ENCODE assay signal across 24 cellular contexts in genomic region chr4:139828966-139829662, GRCh38.
DNase-seq lines count a peak whose midpoint lies in the region; ATAC-seq and TF ChIP-seq lines count a peak whose summit lies in the region.
"Had no signal": no experiment of that assay in that cellular context is flagged by ENCODE, and none has a peak within 500 bp of the region (broad histone marks: within the 10 kb centered on the region; RNA-seq: fewer than 3 reads in every experiment).

No MANE protein-coding gene starts in this region.

- no peaks in the 10 kb centered on the region for H3K4me1 Mint-ChIP-seq in activated T-cell treated with anti-CD3 and anti-CD28 coated beads, Interleukin-2, amount 50 U/mL, for 72 hours (ENCODE audit: low read depth)
- H3K4me1 Mint-ChIP-seq: activated CD8-positive, alpha-beta memory T cell treated with anti-CD3 and anti-CD28 coated beads, Interleukin-2, amount 10 ng/mL, durations not matched to agents 7 days and 5 days; activated naive CD4-positive, alpha-beta T cell treated with anti-CD3 and anti-CD28 coated beads, Interleukin-2, amount 50 U/mL, for 24 hours had no signal

- H3K9me3 Mint-ChIP-seq in activated T-cell treated with anti-CD3 and anti-CD28 coated beads, Interleukin-2, amount 50 U/mL, for 72 hours: no peaks in the 10 kb centered on the region
- H3K9me3 Mint-ChIP-seq: activated naive CD4-positive, alpha-beta T cell treated with anti-CD3 and anti-CD28 coated beads, Interleukin-2, amount 50 U/mL, for 24 hours had no signal

- no peaks in the 10 kb centered on the region for H3K4me1 ChIP-seq in upper lobe of right lung
- H3K4me1 ChIP-seq: foreskin keratinocyte, transverse colon had no signal

- intact Hi-C loops in upper lobe of right lung (cut with DNase I): no loop called here

- ATAC-seq in activated T-cell treated with anti-CD3 and anti-CD28 coated beads, Interleukin-2, amount 50 U/mL, for 72 hours (replicated peaks in 1 of 2): no peak
- ATAC-seq in upper lobe of right lung (peak; percentile 59), omental fat pad (ENCODE audit: low FRiP score) (no peak), GM18873 (IDR thresholded peaks at IDR 0.05; ENCODE audit: low FRiP score, unreplicated experiment) (no peak)
- ATAC-seq: activated CD8-positive, alpha-beta memory T cell treated with anti-CD3 and anti-CD28 coated beads, Interleukin-2, amount 10 ng/mL, durations not matched to agents 7 days and 5 days; foreskin keratinocyte; right cardiac atrium; Right ventricle myocardium inferior had no signal

- no peak overlapping the region for H3K27ac ChIP-seq in upper lobe of right lung
- H3K27ac ChIP-seq: 22Rv1, foreskin keratinocyte, GM23248, stomach, transverse colon had no signal

- H3K36me3 ChIP-seq in upper lobe of right lung: no peaks in the 10 kb centered on the region
- H3K36me3 ChIP-seq: stomach, transverse colon had no signal

- no peak for TF ChIP-seq CTCF in upper lobe of right lung (IDR thresholded peaks at IDR 0.05)
- no peak for TF ChIP-seq CTCF in omental fat pad (IDR thresholded peaks at IDR 0.05)

- H3K9me3 ChIP-seq in upper lobe of right lung: no peaks in the 10 kb centered on the region
- H3K9me3 ChIP-seq: stomach, transverse colon had no signal

- no peaks in the 10 kb centered on the region for H3K27me3 Mint-ChIP-seq in activated T-cell treated with anti-CD3 and anti-CD28 coated beads, Interleukin-2, amount 50 U/mL, for 72 hours (ENCODE audit: low read depth)
- H3K27me3 Mint-ChIP-seq: activated naive CD4-positive, alpha-beta T cell treated with anti-CD3 and anti-CD28 coated beads, Interleukin-2, amount 50 U/mL, for 24 hours had no signal

- DNase-seq in activated T-cell treated with anti-CD3 and anti-CD28 coated beads, Interleukin-2, amount 50 U/mL, for 72 hours: no peak
- no peak for DNase-seq in activated T-cell treated with anti-CD3 and anti-CD28 coated beads, Interleukin-2, amount 50 U/mL, for 48 hours
- DNase-seq in SKM-1 treated with dmso at 0.1 percent for 144 hours (lab: John Stamatoyannopoulos, UW; ENCODE audit: unreplicated experiment) (peak; percentile 81), globus pallidus (ENCODE audit: low spot score) (peak; percentile 31), upper lobe of right lung (no peak), omental fat pad (ENCODE audit: low spot score) (no peak)
- no peak for DNase-seq in stimulated activated CD4-positive, alpha-beta T cell treated with anti-CD3 and anti-CD28 coated beads, Interleukin-4, amount 100 ng/mL, for 1 hour
- DNase-seq: activated CD4-positive, alpha-beta T cell treated with anti-CD3 and anti-CD28 coated beads for 48 hours; activated CD8-positive, alpha-beta memory T cell treated with anti-CD3 and anti-CD28 coated beads, Interleukin-2, amount 10 ng/mL, durations not matched to agents 7 days and 5 days; foreskin keratinocyte; GM23248; hippocampal formation; NCI-H1694; NCI-H526 treated with DMSO at 0.1 percent for 48 hours; occipital lobe; right cardiac atrium; stimulated activated CD4-positive, alpha-beta T cell treated with anti-CD3 and anti-CD28 coated beads, Interleukin-12 subunit alpha, Interleukin-12 subunit beta, amount 100 ng/mL, for 4 hours; stomach; transverse colon had no signal

- no peak overlapping the region for H3K4me3 Mint-ChIP-seq in activated T-cell treated with anti-CD3 and anti-CD28 coated beads, Interleukin-2, amount 50 U/mL, for 72 hours
- H3K4me3 Mint-ChIP-seq: activated CD8-positive, alpha-beta memory T cell treated with anti-CD3 and anti-CD28 coated beads, Interleukin-2, amount 10 ng/mL, durations not matched to agents 7 days and 5 days; activated naive CD4-positive, alpha-beta T cell treated with anti-CD3 and anti-CD28 coated beads, Interleukin-2, amount 50 U/mL, for 24 hours had no signal

- H3K27me3 ChIP-seq in upper lobe of right lung: no peaks in the 10 kb centered on the region
- H3K27me3 ChIP-seq: stomach, transverse colon had no signal

- peak overlapping the region; percentile 4 for H3K27ac Mint-ChIP-seq in activated T-cell treated with anti-CD3 and anti-CD28 coated beads, Interleukin-2, amount 50 U/mL, for 72 hours
- H3K27ac Mint-ChIP-seq: activated CD8-positive, alpha-beta memory T cell treated with anti-CD3 and anti-CD28 coated beads, Interleukin-2, amount 10 ng/mL, durations not matched to agents 7 days and 5 days; activated naive CD4-positive, alpha-beta T cell treated with anti-CD3 and anti-CD28 coated beads, Interleukin-2, amount 50 U/mL, for 24 hours had no signal

- H3K4me3 ChIP-seq in upper lobe of right lung: no peak overlapping the region
- H3K4me3 ChIP-seq: GM23248, lung, stomach, transverse colon had no signal

- no peaks in the 10 kb centered on the region for H3K36me3 Mint-ChIP-seq in activated T-cell treated with anti-CD3 and anti-CD28 coated beads, Interleukin-2, amount 50 U/mL, for 72 hours (ENCODE audit: insufficient read depth in 2 of 2)
- H3K36me3 Mint-ChIP-seq: activated CD8-positive, alpha-beta memory T cell treated with anti-CD3 and anti-CD28 coated beads, Interleukin-2, amount 10 ng/mL, durations not matched to agents 7 days and 5 days; activated naive CD4-positive, alpha-beta T cell treated with anti-CD3 and anti-CD28 coated beads, Interleukin-2, amount 50 U/mL, for 24 hours had no signal

Comparison
In these comparisons a context has a peak if more than half of its experiments do, and no peak if none do; other contexts are left out.
1. DNase-seq: peak in SKM-1 treated with dmso at 0.1 percent for 144 hours (single experiment) and globus pallidus (single experiment); none in activated T-cell treated with anti-CD3 and anti-CD28 coated beads, Interleukin-2, amount 50 U/mL, for 72 hours (0 of 2), activated T-cell treated with anti-CD3 and anti-CD28 coated beads, Interleukin-2, amount 50 U/mL, for 48 hours (0 of 2), upper lobe of right lung (single experiment), omental fat pad (single experiment) and stimulated activated CD4-positive, alpha-beta T cell treated with anti-CD3 and anti-CD28 coated beads, Interleukin-4, amount 100 ng/mL, for 1 hour (single experiment).